In genomic region chr20:18466894-18467678, GRCh38 we compare ENCODE assay signal across 1 cellular context.
TF ChIP-seq lines count a peak whose summit lies in the region.

Gene DZANK1, minus strand, starts transcription at chr20:18467030. Its CDS starts 1,672 bp downstream, at chr20:18465358.
Gene POLR3F, plus strand, starts transcription at chr20:18467390. Its CDS starts 117 bp downstream, at chr20:18467507.

TF ChIP-seq in HEK293, 187 proteins besides CTCF, POLR2A, EP300 and RAD21 (continued from another document and continues in another):
- peak; percentile 62; the same call in 1 of the 2 replicates for TF ChIP-seq REST (tag by site-specific recombination; IDR thresholded peaks at IDR 0.05)
- peak; percentile 24; the same call in 1 of the 2 replicates for TF ChIP-seq ZSCAN4 (tag by site-specific recombination; IDR thresholded peaks at IDR 0.05)
- TF ChIP-seq ZNF585B (tag by site-specific recombination; IDR thresholded peaks at IDR 0.05): no peak
- TF ChIP-seq ZNF223 (tag by site-specific recombination; IDR thresholded peaks at IDR 0.05): no peak
- TF ChIP-seq SETDB1 (IDR thresholded peaks at IDR 0.05; ENCODE audit: insufficient read length, low read length): no peak
- TF ChIP-seq ZBTB44 (tag by site-specific recombination; IDR thresholded peaks at IDR 0.05): peak; percentile 81; the same call in 1 of the 2 replicates
- no peak for TF ChIP-seq ZNF624 (tag by site-specific recombination; IDR thresholded peaks at IDR 0.05)
- TF ChIP-seq OSR2 (tag by site-specific recombination; IDR thresholded peaks at IDR 0.05): no peak; the same call in 1 of the 2 replicates
- peak; percentile 83 for TF ChIP-seq KLF17 (tag by site-specific recombination; IDR thresholded peaks at IDR 0.05)
- peak; percentile 72 for TF ChIP-seq ZBTB17 (tag by site-specific recombination; IDR thresholded peaks at IDR 0.05)
- peak; percentile 98 for TF ChIP-seq ZBTB20 (tag by site-specific recombination; IDR thresholded peaks at IDR 0.05)
- 0 out of 2 replicates have a peak, but pooled peaks have one; percentile 66 for TF ChIP-seq ZSCAN18 (tag by site-specific recombination; IDR thresholded peaks at IDR 0.05)
- TF ChIP-seq ZNF16 (tag by site-specific recombination; IDR thresholded peaks at IDR 0.05; ENCODE audit: low read depth): no peak
- TF ChIP-seq PRDM10 (tag by site-specific recombination; IDR thresholded peaks at IDR 0.05): peak; percentile 65
- TF ChIP-seq ZNF645 (tag by site-specific recombination; IDR thresholded peaks at IDR 0.05): no peak
- TF ChIP-seq SP3 (tag by site-specific recombination; IDR thresholded peaks at IDR 0.05): peak; percentile 91
- no peak for TF ChIP-seq ZNF670 (tag by site-specific recombination; IDR thresholded peaks at IDR 0.05; ENCODE audit: low read depth)
- peak; percentile 89 for TF ChIP-seq SP7 (tag by site-specific recombination; IDR thresholded peaks at IDR 0.05)
- TF ChIP-seq ZSCAN30 (tag by site-specific recombination; IDR thresholded peaks at IDR 0.05): peak; percentile 90
- TF ChIP-seq ZNF398 (tag by site-specific recombination; IDR thresholded peaks at IDR 0.05): no peak
- no peak for TF ChIP-seq ZBTB6 (tag by site-specific recombination; IDR thresholded peaks at IDR 0.05)
- TF ChIP-seq ZNF473 (tag by site-specific recombination; IDR thresholded peaks at IDR 0.05): no peak
- TF ChIP-seq ZNF510 (tag by site-specific recombination; IDR thresholded peaks at IDR 0.05; ENCODE audit: insufficient replicate concordance): no peak
- TF ChIP-seq PRDM1 (tag by site-specific recombination; IDR thresholded peaks at IDR 0.05): no peak
- 0 out of 2 replicates have a peak, but pooled peaks have one; percentile 35 for TF ChIP-seq GLI2 (tag by site-specific recombination; IDR thresholded peaks at IDR 0.05; ENCODE audit: borderline replicate concordance, low read depth)
- no peak for TF ChIP-seq ZNF221 (tag by site-specific recombination; IDR thresholded peaks at IDR 0.05; ENCODE audit: borderline replicate concordance)
- peak; percentile 24; the same call in 1 of the 2 replicates for TF ChIP-seq ZNF692 (tag by site-specific recombination; IDR thresholded peaks at IDR 0.05)
- no peak for TF ChIP-seq MZF1 (tag by site-specific recombination; IDR thresholded peaks at IDR 0.05; ENCODE audit: borderline replicate concordance)
- peak; percentile 100 for TF ChIP-seq ZNF610 (tag by site-specific recombination; IDR thresholded peaks at IDR 0.05; ENCODE audit: borderline replicate concordance)
- TF ChIP-seq ZFP41 (tag by site-specific recombination; IDR thresholded peaks at IDR 0.05; ENCODE audit: borderline replicate concordance): no peak
- TF ChIP-seq ZNF211 (tag by site-specific recombination; IDR thresholded peaks at IDR 0.05; ENCODE audit: low read depth): no peak
- peak; percentile 95 for TF ChIP-seq ZXDB (tag by site-specific recombination; IDR thresholded peaks at IDR 0.05)
- TF ChIP-seq ZNF37A (tag by site-specific recombination; IDR thresholded peaks at IDR 0.05): no peak
- TF ChIP-seq ZNF350 (tag by site-specific recombination; IDR thresholded peaks at IDR 0.05): no peak
- no peak for TF ChIP-seq ZNF560 (tag by site-specific recombination; IDR thresholded peaks at IDR 0.05; ENCODE audit: borderline replicate concordance)
- peak; percentile 97 for TF ChIP-seq SP2 (tag by site-specific recombination; IDR thresholded peaks at IDR 0.05)
- no peak for TF ChIP-seq ZSCAN16 (tag by site-specific recombination; IDR thresholded peaks at IDR 0.05)
- TF ChIP-seq WT1 (tag by site-specific recombination; IDR thresholded peaks at IDR 0.05): no peak
- peak; percentile 87 for TF ChIP-seq GLIS2 (tag by site-specific recombination; IDR thresholded peaks at IDR 0.05)
- no peak for TF ChIP-seq ZNF548 (tag by site-specific recombination; IDR thresholded peaks at IDR 0.05)
- TF ChIP-seq ZBTB8A (tag by site-specific recombination; IDR thresholded peaks at IDR 0.05): peak; percentile 64; the same call in 1 of the 2 replicates
- TF ChIP-seq ZNF529 (tag by site-specific recombination; IDR thresholded peaks at IDR 0.05; ENCODE audit: insufficient replicate concordance): no peak
- no peak for TF ChIP-seq ZNF433 (tag by site-specific recombination; IDR thresholded peaks at IDR 0.05; ENCODE audit: low read depth)
- no peak for TF ChIP-seq ZNF530 (tag by site-specific recombination; IDR thresholded peaks at IDR 0.05; ENCODE audit: low read depth)
- no peak for TF ChIP-seq ZNF404 (tag by site-specific recombination; IDR thresholded peaks at IDR 0.05)
